Comparison of ENCODE assay signal across 1 cellular context in the genomic region with DNA sequence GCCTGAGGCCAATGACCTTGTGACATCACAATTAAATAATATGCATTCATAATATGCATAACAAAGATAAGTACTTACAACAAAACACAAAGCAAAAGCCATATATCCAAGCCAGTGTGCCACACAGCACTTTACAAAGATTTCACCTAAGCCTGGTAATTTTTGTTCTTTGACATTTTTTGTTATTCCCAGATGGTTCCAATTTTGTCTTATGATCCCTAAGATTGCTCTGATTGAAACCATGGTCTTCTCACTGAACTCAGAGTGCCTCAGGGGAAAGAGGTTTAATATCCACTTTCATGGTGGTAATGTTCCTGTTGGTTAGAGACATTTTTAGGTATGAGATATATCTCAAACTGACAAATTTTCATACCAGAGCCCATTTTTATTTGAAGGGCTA.
TF ChIP-seq lines count a peak whose summit lies in the region.

No MANE protein-coding gene starts in this region.

TF ChIP-seq in SK-N-SH treated with all-trans-retinoic acid at 6 μM for 48 hours, 23 proteins besides CTCF, POLR2A, EP300 and RAD21 (continued from another document):
- TF ChIP-seq, protein P1, sequence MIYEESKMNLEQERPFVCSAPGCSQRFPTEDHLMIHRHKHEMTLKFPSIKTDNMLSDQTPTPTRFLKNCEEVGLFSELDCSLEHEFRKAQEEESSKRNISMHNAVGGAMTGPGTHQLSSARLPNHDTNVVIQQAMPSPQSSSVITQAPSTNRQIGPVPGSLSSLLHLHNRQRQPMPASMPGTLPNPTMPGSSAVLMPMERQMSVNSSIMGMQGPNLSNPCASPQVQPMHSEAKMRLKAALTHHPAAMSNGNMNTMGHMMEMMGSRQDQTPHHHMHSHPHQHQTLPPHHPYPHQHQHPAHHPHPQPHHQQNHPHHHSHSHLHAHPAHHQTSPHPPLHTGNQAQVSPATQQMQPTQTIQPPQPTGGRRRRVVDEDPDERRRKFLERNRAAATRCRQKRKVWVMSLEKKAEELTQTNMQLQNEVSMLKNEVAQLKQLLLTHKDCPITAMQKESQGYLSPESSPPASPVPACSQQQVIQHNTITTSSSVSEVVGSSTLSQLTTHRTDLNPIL (CRISPR knock-in tag; IDR thresholded peaks at IDR 0.05; ENCODE audit: low read depth): no peak
- TF ChIP-seq GLIS3 (CRISPR knock-in tag; IDR thresholded peaks at IDR 0.05): no peak
- TF ChIP-seq ZNF565 (CRISPR knock-in tag; conservative IDR thresholded peaks at IDR 0.05; ENCODE audit: low read depth): no peak
- TF ChIP-seq, protein P2, sequence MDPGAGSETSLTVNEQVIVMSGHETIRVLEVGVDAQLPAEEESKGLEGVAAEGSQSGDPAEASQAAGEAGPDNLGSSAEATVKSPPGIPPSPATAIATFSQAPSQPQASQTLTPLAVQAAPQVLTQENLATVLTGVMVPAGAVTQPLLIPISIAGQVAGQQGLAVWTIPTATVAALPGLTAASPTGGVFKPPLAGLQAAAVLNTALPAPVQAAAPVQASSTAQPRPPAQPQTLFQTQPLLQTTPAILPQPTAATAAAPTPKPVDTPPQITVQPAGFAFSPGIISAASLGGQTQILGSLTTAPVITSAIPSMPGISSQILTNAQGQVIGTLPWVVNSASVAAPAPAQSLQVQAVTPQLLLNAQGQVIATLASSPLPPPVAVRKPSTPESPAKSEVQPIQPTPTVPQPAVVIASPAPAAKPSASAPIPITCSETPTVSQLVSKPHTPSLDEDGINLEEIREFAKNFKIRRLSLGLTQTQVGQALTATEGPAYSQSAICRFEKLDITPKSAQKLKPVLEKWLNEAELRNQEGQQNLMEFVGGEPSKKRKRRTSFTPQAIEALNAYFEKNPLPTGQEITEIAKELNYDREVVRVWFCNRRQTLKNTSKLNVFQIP (CRISPR knock-in tag; IDR thresholded peaks at IDR 0.05; ENCODE audit: borderline replicate concordance, low read depth): no peak
- TF ChIP-seq TCF4 (CRISPR knock-in tag; IDR thresholded peaks at IDR 0.05; ENCODE audit: borderline replicate concordance): no peak
- TF ChIP-seq RARB (CRISPR knock-in tag; IDR thresholded peaks at IDR 0.05): no peak
- TF ChIP-seq ISL1 (CRISPR knock-in tag; IDR thresholded peaks at IDR 0.05): no peak
- no peak for TF ChIP-seq ZFP30 (CRISPR knock-in tag; IDR thresholded peaks at IDR 0.05)
- no peak for TF ChIP-seq ZNF70 (CRISPR knock-in tag; IDR thresholded peaks at IDR 0.05)
- TF ChIP-seq ARNTL (CRISPR knock-in tag; IDR thresholded peaks at IDR 0.05; ENCODE audit: borderline replicate concordance, low read depth): no peak
